13 cellular contexts compared by ENCODE assay signal in genomic region chr1:108503062-108503740, GRCh38. TPM values are rescaled to one million over a fixed set of nuclear protein-coding genes. Genes with fewer than 3 reads are reported as not detected.
DNase-seq lines count a peak whose midpoint lies in the region; ATAC-seq and TF ChIP-seq lines count a peak whose summit lies in the region.
"Had no signal": no experiment of that assay in that cellular context is flagged by ENCODE, and none has a peak within 500 bp of the region (broad histone marks: within the 10 kb centered on the region; RNA-seq: fewer than 3 reads in every experiment).

No MANE protein-coding gene starts in this region.

- H3K36me3 ChIP-seq in GM23338 (ENCODE audit: insufficient read depth) (no peaks in the 10 kb centered on the region), RWPE2 (ENCODE audit: low read depth) (no peaks in the 10 kb centered on the region)
- H3K36me3 ChIP-seq: ovary had no signal

- H3K27me3 ChIP-seq in GM23338 (ENCODE audit: insufficient read depth) (no peaks in the 10 kb centered on the region), RWPE2 (ENCODE audit: insufficient read depth, poor library complexity, severe bottlenecking) (no peaks in the 10 kb centered on the region)
- H3K27me3 ChIP-seq: ovary had no signal

- H3K9me3 Mint-ChIP-seq in GM23338, result no peaks in the 10 kb centered on the region; the same call in 2 of the 3 replicates
- H3K9me3 Mint-ChIP-seq: central memory CD8-positive, alpha-beta T cell had no signal

- no peak overlapping the region for H3K4me2 ChIP-seq in GM23338

- H3K9me3 ChIP-seq in RWPE2 (ENCODE audit: severe bottlenecking), result no peaks in the 10 kb centered on the region
- H3K9me3 ChIP-seq: ovary had no signal

- H3K79me2 ChIP-seq in GM23338 (replicated peaks; ENCODE audit: insufficient read depth), result no peaks in the 10 kb centered on the region

- H3F3A ChIP-seq in GM23338 (replicated peaks; ENCODE audit: low read depth), result no peaks in the 10 kb centered on the region

- no peak overlapping the region for H2AFZ ChIP-seq in GM23338

- no peak overlapping the region for H3K4me3 ChIP-seq in GM23338
- no peak overlapping the region for H3K4me3 ChIP-seq in RWPE2 (ENCODE audit: severe bottlenecking)
- H3K4me3 ChIP-seq in fibroblast of mammary gland (ENCODE audit: control insufficient read depth, low read depth, low read length), result no peak overlapping the region
- H3K4me3 ChIP-seq: ovary had no signal

- DNase-seq in GM23338 (ENCODE audit: low spot score) (peak; percentile 79), RWPE2 (ENCODE audit: low spot score) (no peak), fibroblast of mammary gland (ENCODE audit: low read depth) (peak; percentile 58), renal cortical epithelial cell (ENCODE audit: low read depth) (peak; percentile 80), HUDEP-2 (lab: John Stamatoyannopoulos, UW; ENCODE audit: unreplicated experiment in 76 of 76) (no peak), CD1c-positive myeloid dendritic cell (ENCODE audit: extremely low spot score) (no peak)
- DNase-seq in activated T-cell treated with anti-CD3 and anti-CD28 coated beads, Interleukin-2, amount 50 U/mL, for 1 hour, result no peak
- DNase-seq: ovary; stimulated activated CD4-positive, alpha-beta T cell treated with anti-CD3 and anti-CD28 coated beads, Interleukin-4, amount 100 ng/mL, for 24 hours; substantia nigra had no signal

- H3K27me3 Mint-ChIP-seq in GM23338 (ENCODE audit: insufficient read depth, low read depth, poor library complexity), result no peaks in the 10 kb centered on the region

- no peak for ATAC-seq in GM23338
- ATAC-seq in RWPE2 (ENCODE audit: low read depth), result peak; percentile 41; the same call in 1 of the 3 replicates
- ATAC-seq in HG02571 (IDR thresholded peaks at IDR 0.05; ENCODE audit: unreplicated experiment), result no peak

- no peak overlapping the region for H3K27ac Mint-ChIP-seq in GM23338

- H3K27ac ChIP-seq in GM23338 (ENCODE audit: low read depth) (peak overlapping the region; percentile 78; the same call in 1 of the 2 replicates), RWPE2 (ENCODE audit: poor library complexity, severe bottlenecking) (no peak overlapping the region)
- H3K27ac ChIP-seq: ovary had no signal

- H3K36me3 Mint-ChIP-seq in GM23338 (ENCODE audit: low read depth), result no peaks in the 10 kb centered on the region

- TF ChIP-seq CTCF in GM23338 (conservative IDR thresholded peaks at IDR 0.05; ENCODE audit: low read depth in 2 of 2), result no peak
- TF ChIP-seq CTCF in RWPE2 (IDR thresholded peaks at IDR 0.05; ENCODE audit: poor library complexity, severe bottlenecking), result no peak
- TF ChIP-seq CTCF in fibroblast of mammary gland (conservative IDR thresholded peaks at IDR 0.05; ENCODE audit: control insufficient read depth, insufficient read depth, low read depth, low read length), result no peak

- H3K9me2 ChIP-seq in GM23338 (ENCODE audit: insufficient read depth), result peaks cover 11% of the 10 kb centered on the region; the same call in 1 of the 2 replicates

- peaks cover 12% of the 10 kb centered on the region for H3K4me1 Mint-ChIP-seq in GM23338
- H3K4me1 Mint-ChIP-seq: central memory CD8-positive, alpha-beta T cell had no signal

- H3K4me1 ChIP-seq in GM23338 (ENCODE audit: insufficient read depth), result no peaks in the 10 kb centered on the region
- H3K4me1 ChIP-seq in RWPE2 (ENCODE audit: insufficient read depth, poor library complexity, severe bottlenecking), result peaks cover 6% of the 10 kb centered on the region

- no peaks in the 10 kb centered on the region for H4K20me1 ChIP-seq in GM23338 (replicated peaks; ENCODE audit: insufficient read depth)

- H3K4me3 Mint-ChIP-seq in GM23338, result no peak overlapping the region
- H3K4me3 Mint-ChIP-seq: central memory CD8-positive, alpha-beta T cell had no signal

TF ChIP-seq in GM23338, 12 proteins besides CTCF, POLR2A, EP300 and RAD21:
- TF ChIP-seq, protein P1, sequence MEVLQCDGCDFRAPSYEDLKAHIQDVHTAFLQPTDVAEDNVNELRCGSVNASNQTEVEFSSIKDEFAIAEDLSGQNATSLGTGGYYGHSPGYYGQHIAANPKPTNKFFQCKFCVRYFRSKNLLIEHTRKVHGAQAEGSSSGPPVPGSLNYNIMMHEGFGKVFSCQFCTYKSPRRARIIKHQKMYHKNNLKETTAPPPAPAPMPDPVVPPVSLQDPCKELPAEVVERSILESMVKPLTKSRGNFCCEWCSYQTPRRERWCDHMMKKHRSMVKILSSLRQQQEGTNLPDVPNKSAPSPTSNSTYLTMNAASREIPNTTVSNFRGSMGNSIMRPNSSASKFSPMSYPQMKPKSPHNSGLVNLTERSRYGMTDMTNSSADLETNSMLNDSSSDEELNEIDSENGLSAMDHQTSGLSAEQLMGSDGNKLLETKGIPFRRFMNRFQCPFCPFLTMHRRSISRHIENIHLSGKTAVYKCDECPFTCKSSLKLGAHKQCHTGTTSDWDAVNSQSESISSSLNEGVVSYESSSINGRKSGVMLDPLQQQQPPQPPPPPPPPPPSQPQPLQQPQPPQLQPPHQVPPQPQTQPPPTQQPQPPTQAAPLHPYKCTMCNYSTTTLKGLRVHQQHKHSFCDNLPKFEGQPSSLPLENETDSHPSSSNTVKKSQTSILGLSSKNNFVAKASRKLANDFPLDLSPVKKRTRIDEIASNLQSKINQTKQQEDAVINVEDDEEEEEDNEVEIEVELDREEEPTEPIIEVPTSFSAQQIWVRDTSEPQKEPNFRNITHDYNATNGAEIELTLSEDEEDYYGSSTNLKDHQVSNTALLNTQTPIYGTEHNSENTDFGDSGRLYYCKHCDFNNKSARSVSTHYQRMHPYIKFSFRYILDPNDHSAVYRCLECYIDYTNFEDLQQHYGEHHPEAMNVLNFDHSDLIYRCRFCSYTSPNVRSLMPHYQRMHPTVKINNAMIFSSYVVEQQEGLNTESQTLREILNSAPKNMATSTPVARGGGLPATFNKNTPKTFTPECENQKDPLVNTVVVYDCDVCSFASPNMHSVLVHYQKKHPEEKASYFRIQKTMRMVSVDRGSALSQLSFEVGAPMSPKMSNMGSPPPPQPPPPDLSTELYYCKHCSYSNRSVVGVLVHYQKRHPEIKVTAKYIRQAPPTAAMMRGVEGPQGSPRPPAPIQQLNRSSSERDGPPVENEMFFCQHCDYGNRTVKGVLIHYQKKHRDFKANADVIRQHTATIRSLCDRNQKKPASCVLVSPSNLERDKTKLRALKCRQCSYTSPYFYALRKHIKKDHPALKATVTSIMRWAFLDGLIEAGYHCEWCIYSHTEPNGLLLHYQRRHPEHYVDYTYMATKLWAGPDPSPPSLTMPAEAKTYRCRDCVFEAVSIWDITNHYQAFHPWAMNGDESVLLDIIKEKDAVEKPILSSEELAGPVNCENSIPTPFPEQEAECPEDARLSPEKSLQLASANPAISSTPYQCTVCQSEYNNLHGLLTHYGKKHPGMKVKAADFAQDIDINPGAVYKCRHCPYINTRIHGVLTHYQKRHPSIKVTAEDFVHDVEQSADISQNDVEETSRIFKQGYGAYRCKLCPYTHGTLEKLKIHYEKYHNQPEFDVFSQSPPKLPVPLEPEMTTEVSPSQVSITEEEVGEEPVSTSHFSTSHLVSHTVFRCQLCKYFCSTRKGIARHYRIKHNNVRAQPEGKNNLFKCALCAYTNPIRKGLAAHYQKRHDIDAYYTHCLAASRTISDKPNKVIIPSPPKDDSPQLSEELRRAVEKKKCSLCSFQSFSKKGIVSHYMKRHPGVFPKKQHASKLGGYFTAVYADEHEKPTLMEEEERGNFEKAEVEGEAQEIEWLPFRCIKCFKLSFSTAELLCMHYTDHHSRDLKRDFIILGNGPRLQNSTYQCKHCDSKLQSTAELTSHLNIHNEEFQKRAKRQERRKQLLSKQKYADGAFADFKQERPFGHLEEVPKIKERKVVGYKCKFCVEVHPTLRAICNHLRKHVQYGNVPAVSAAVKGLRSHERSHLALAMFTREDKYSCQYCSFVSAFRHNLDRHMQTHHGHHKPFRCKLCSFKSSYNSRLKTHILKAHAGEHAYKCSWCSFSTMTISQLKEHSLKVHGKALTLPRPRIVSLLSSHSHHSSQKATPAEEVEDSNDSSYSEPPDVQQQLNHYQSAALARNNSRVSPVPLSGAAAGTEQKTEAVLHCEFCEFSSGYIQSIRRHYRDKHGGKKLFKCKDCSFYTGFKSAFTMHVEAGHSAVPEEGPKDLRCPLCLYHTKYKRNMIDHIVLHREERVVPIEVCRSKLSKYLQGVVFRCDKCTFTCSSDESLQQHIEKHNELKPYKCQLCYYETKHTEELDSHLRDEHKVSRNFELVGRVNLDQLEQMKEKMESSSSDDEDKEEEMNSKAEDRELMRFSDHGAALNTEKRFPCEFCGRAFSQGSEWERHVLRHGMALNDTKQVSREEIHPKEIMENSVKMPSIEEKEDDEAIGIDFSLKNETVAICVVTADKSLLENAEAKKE (CRISPR knock-in tag; IDR thresholded peaks at IDR 0.05), result peak; percentile 66
- TF ChIP-seq ZNF331 (CRISPR knock-in tag; IDR thresholded peaks at IDR 0.05; ENCODE audit: low read depth), result no peak

RNA-seq across cellular contexts. Expression of gene NBPF6, which starts 53.1 kb away (rescaled TPM):
- total RNA-seq in GM23338 (2014; rRNA removed; shearing (Covaris generic)), result not detected in 2 replicates
- not detected in 2 replicates for polyA plus RNA-seq in GM23338 (2016; fragmentation: Nextera tagmentation; extraction: Ambion mirVana)
- not detected in 2 replicates for total RNA-seq in renal cortical epithelial cell
- total RNA-seq: HT-29 had no signal
- polyA plus RNA-seq: ovary had no signal

RNA-seq across cellular contexts. Expression of gene EEIG2, which starts 56.7 kb away (rescaled TPM):
- 42.5 and 44.5 TPM in 2 replicates for total RNA-seq in GM23338 (2014; rRNA removed; shearing (Covaris generic))
- polyA plus RNA-seq in GM23338 (2016; fragmentation: Nextera tagmentation; extraction: Ambion mirVana), result 6.0 and 7.9 TPM in 2 replicates
- total RNA-seq in renal cortical epithelial cell, result 4.0 and 6.2 TPM in 2 replicates

Comparison
In these comparisons a context has a peak if more than half of its experiments do, and no peak if none do; other contexts are left out.
1. DNase-seq: peak in GM23338 (single experiment), fibroblast of mammary gland (single experiment) and renal cortical epithelial cell (single experiment); none in RWPE2 (single experiment), HUDEP-2 (0 of 76), CD1c-positive myeloid dendritic cell (single experiment) and activated T-cell treated with anti-CD3 and anti-CD28 coated beads, Interleukin-2, amount 50 U/mL, for 1 hour (single experiment).